ENCODE assay signal across 2 cellular contexts in genomic region chr3:70992131-70992530, GRCh38.
TF ChIP-seq lines count a peak whose summit lies in the region.

No MANE protein-coding gene starts in this region.

TF ChIP-seq in IMR-90, 13 proteins besides CTCF, POLR2A, EP300 and RAD21 (continued from another document):
- TF ChIP-seq ELK1 (IDR thresholded peaks at IDR 0.05; ENCODE audit: borderline replicate concordance, low read depth, low read length): no peak
- no peak for TF ChIP-seq SMC3 (IDR thresholded peaks at IDR 0.05; ENCODE audit: low read depth, low read length)
- TF ChIP-seq NFE2L2 (IDR thresholded peaks at IDR 0.05; ENCODE audit: low read depth, low read length): no peak

TF ChIP-seq in WTC11, 78 proteins besides CTCF, POLR2A, EP300 and RAD21 (continued from another document):
- no peak for TF ChIP-seq AR (CRISPR knock-in tag; IDR thresholded peaks at IDR 0.05)
